Comparison of ENCODE assay signal across 1 cellular context in the genomic region with DNA sequence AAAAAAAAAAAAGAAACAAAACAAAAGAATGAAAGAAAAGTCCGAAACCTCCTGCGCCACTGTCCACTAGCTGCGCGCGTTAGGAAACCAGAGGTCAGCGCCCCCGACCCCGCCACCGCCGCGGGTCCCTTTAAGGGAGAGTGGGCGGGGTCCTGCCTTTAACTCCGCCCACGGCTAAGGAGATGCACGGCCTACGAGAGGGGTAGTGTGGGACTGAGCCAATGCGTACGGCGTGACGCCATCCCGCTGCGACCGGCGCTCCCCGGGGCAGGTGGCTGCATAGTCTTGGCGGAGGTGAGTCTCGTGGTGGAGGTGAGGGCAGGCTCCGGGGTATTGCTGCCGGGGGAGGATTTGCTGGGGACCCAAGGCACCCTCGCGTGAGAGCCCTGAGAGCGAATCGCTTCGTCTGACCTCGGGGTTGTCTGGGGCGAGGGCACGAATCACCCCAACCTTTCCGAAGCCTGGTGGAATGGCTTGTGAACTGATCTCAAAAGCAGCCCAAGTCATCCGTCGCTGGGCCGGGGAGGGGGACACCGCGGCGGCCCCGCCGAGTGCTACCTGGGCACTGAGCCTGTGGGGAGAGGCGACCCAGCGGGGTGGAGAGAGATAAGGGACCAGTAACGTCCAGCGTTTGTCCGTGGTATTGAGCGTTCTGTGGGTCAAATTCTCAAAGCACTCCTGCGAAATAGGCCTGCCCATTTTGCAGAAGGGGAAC.
A peak's percentile ranks its signal among the peaks of the same experiment; 100 is the strongest.
TF ChIP-seq lines count a peak whose summit lies in the region.

A gene (plus strand): TSS at position 241 of the 715 bp plus-strand sequence. CDS start 1,319 bp downstream, outside the sequence.

TF ChIP-seq in HepG2, 621 proteins besides CTCF, POLR2A, EP300 and RAD21 (continued from another document and continues in another):
- TF ChIP-seq KDM5A (IDR thresholded peaks at IDR 0.05; ENCODE audit: borderline replicate concordance, low read length) (peak; percentile 87), JARID2 (CRISPR knock-in tag; IDR thresholded peaks at IDR 0.05; ENCODE audit: insufficient replicate concordance) (no peak), MYC (CRISPR knock-in tag; IDR thresholded peaks at IDR 0.05; ENCODE audit: borderline replicate concordance) (peak; percentile 98), HIVEP1 (CRISPR knock-in tag; IDR thresholded peaks at IDR 0.05) (peak; percentile 77; the same call in 1 of the 2 replicates), ATF7-NPFF (CRISPR knock-in tag; IDR thresholded peaks at IDR 0.05; ENCODE audit: low read depth) (no peak; the same call in 1 of the 2 replicates), ZZZ3 (CRISPR knock-in tag; IDR thresholded peaks at IDR 0.05; ENCODE audit: borderline replicate concordance) (peak; percentile 75; the same call in 1 of the 2 replicates), ARNT (IDR thresholded peaks at IDR 0.05) (no peak), SP1 (IDR thresholded peaks at IDR 0.05) (no peak), SP1 (CRISPR knock-in tag; IDR thresholded peaks at IDR 0.05) (peak; percentile 93), NCOA2 (CRISPR knock-in tag; IDR thresholded peaks at IDR 0.05) (peak; percentile 49; the same call in 1 of the 2 replicates), KLF11 (CRISPR knock-in tag; IDR thresholded peaks at IDR 0.05) (peak; percentile 68; the same call in 1 of the 2 replicates), ZNF468 (CRISPR knock-in tag; IDR thresholded peaks at IDR 0.05) (no peak), ZNF292 (CRISPR knock-in tag; IDR thresholded peaks at IDR 0.05; ENCODE audit: borderline replicate concordance, low read depth) (0 out of 2 replicates have a peak, but pooled peaks have one; percentile 51), ZSCAN9 (CRISPR knock-in tag; IDR thresholded peaks at IDR 0.05; ENCODE audit: borderline replicate concordance) (peak; percentile 36; the same call in 1 of the 2 replicates), ZNF644 (CRISPR knock-in tag; IDR thresholded peaks at IDR 0.05; ENCODE audit: low read depth) (no peak), ZNF331 (CRISPR knock-in tag; IDR thresholded peaks at IDR 0.05) (peak; percentile 66), FIP1L1 (IDR thresholded peaks at IDR 0.05; ENCODE audit: borderline replicate concordance, insufficient read depth, low read depth, low read length) (no peak), SMAD9 (CRISPR knock-in tag; IDR thresholded peaks at IDR 0.05) (no peak), NR1H2 (CRISPR knock-in tag; IDR thresholded peaks at IDR 0.05; ENCODE audit: borderline replicate concordance, low read depth) (no peak), RXRB (CRISPR knock-in tag; IDR thresholded peaks at IDR 0.05; ENCODE audit: borderline replicate concordance) (peak; percentile 55), ZNF556 (CRISPR knock-in tag; IDR thresholded peaks at IDR 0.05; ENCODE audit: borderline replicate concordance) (peak; percentile 80; the same call in 1 of the 2 replicates), ZNF510 (CRISPR knock-in tag; IDR thresholded peaks at IDR 0.05; ENCODE audit: low read depth) (peak; percentile 81; the same call in 1 of the 2 replicates), ZNF737 (CRISPR knock-in tag; IDR thresholded peaks at IDR 0.05; ENCODE audit: borderline replicate concordance) (no peak), NR2C2 (CRISPR knock-in tag; IDR thresholded peaks at IDR 0.05; ENCODE audit: borderline replicate concordance) (peak; percentile 67), ZNF235 (CRISPR knock-in tag; IDR thresholded peaks at IDR 0.05; ENCODE audit: borderline replicate concordance) (peak; percentile 67; the same call in 1 of the 2 replicates), ZBTB7A (CRISPR knock-in tag; IDR thresholded peaks at IDR 0.05) (no peak), ZNF749 (CRISPR knock-in tag; IDR thresholded peaks at IDR 0.05; ENCODE audit: borderline replicate concordance) (no peak), ZNF572 (CRISPR knock-in tag; IDR thresholded peaks at IDR 0.05) (0 out of 2 replicates have a peak, but pooled peaks have one; percentile 5), MEF2D (CRISPR knock-in tag; IDR thresholded peaks at IDR 0.05) (peak; percentile 67; the same call in 1 of the 2 replicates), ZFP62 (CRISPR knock-in tag; IDR thresholded peaks at IDR 0.05) (no peak), STAT5B (CRISPR knock-in tag; IDR thresholded peaks at IDR 0.05) (peak; percentile 16; the same call in 1 of the 2 replicates), FOXA1 (IDR thresholded peaks at IDR 0.05) (no peak), FOXA1 (CRISPR knock-in tag; IDR thresholded peaks at IDR 0.05) (peak; percentile 26; the same call in 1 of the 2 replicates), MLLT10 (CRISPR knock-in tag; IDR thresholded peaks at IDR 0.05) (no peak), ZFX (CRISPR knock-in tag; IDR thresholded peaks at IDR 0.05; ENCODE audit: low read depth) (peak; percentile 82), SNAPC2 (CRISPR knock-in tag; IDR thresholded peaks at IDR 0.05) (peak; percentile 44; the same call in 1 of the 2 replicates), ZNF224 (CRISPR knock-in tag; IDR thresholded peaks at IDR 0.05) (0 out of 2 replicates have a peak, but pooled peaks have one; percentile 48), ERF (CRISPR knock-in tag; IDR thresholded peaks at IDR 0.05) (peak; percentile 87; the same call in 1 of the 2 replicates), HDAC2 (CRISPR knock-in tag; IDR thresholded peaks at IDR 0.05) (peak; percentile 63; the same call in 1 of the 2 replicates), JUNB (CRISPR knock-in tag; IDR thresholded peaks at IDR 0.05; ENCODE audit: borderline replicate concordance) (no peak), ZNF75D (CRISPR knock-in tag; IDR thresholded peaks at IDR 0.05; ENCODE audit: borderline replicate concordance) (no peak), ZBTB42 (CRISPR knock-in tag; IDR thresholded peaks at IDR 0.05) (0 out of 2 replicates have a peak, but pooled peaks have one; percentile 32)
- TF ChIP-seq, protein P1, sequence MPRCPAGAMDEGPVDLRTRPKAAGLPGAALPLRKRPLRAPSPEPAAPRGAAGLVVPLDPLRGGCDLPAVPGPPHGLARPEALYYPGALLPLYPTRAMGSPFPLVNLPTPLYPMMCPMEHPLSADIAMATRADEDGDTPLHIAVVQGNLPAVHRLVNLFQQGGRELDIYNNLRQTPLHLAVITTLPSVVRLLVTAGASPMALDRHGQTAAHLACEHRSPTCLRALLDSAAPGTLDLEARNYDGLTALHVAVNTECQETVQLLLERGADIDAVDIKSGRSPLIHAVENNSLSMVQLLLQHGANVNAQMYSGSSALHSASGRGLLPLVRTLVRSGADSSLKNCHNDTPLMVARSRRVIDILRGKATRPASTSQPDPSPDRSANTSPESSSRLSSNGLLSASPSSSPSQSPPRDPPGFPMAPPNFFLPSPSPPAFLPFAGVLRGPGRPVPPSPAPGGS (CRISPR knock-in tag; IDR thresholded peaks at IDR 0.05) = peak; percentile 93
- TF ChIP-seq, protein P2, sequence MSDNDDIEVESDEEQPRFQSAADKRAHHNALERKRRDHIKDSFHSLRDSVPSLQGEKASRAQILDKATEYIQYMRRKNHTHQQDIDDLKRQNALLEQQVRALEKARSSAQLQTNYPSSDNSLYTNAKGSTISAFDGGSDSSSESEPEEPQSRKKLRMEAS (IDR thresholded peaks at IDR 0.05) = peak; percentile 98
- TF ChIP-seq, protein P3, sequence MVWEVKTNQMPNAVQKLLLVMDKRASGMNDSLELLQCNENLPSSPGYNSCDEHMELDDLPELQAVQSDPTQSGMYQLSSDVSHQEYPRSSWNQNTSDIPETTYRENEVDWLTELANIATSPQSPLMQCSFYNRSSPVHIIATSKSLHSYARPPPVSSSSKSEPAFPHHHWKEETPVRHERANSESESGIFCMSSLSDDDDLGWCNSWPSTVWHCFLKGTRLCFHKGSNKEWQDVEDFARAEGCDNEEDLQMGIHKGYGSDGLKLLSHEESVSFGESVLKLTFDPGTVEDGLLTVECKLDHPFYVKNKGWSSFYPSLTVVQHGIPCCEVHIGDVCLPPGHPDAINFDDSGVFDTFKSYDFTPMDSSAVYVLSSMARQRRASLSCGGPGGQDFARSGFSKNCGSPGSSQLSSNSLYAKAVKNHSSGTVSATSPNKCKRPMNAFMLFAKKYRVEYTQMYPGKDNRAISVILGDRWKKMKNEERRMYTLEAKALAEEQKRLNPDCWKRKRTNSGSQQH (CRISPR knock-in tag; IDR thresholded peaks at IDR 0.05; ENCODE audit: low read depth) = no peak
- TF ChIP-seq, protein P4, sequence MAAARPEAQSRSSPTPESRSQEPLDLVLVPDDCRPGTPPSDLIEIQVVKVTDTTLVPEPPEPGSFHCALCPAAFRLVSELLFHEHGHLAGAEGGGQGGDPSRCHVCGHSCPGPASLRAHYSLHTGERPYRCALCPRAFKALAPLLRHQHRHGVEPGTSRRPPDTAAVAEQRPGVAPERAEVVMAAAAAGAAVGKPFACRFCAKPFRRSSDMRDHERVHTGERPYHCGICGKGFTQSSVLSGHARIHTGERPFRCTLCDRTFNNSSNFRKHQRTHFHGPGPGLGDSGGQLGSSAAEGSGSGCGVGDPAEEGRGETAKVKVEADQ (CRISPR knock-in tag; IDR thresholded peaks at IDR 0.05; ENCODE audit: borderline replicate concordance) = peak; percentile 69; the same call in 1 of the 2 replicates
- TF ChIP-seq, protein P5, sequence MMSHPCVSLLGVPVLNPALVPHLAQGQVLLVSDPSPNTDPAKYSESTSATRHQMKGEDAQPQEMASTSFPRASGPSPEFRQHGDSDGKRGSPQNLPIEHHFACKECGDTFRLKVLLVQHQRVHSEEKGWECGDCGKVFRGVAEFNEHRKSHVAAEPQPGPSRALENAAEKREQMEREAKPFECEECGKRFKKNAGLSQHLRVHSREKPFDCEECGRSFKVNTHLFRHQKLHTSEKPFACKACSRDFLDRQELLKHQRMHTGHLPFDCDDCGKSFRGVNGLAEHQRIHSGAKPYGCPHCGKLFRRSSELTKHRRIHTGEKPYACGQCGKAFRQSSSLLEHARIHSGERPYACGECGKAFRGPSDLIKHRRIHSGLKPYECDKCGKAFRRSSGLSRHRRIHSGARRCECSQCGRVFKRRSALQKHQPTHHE (CRISPR knock-in tag; IDR thresholded peaks at IDR 0.05; ENCODE audit: borderline replicate concordance) = no peak
- TF ChIP-seq, protein P6, sequence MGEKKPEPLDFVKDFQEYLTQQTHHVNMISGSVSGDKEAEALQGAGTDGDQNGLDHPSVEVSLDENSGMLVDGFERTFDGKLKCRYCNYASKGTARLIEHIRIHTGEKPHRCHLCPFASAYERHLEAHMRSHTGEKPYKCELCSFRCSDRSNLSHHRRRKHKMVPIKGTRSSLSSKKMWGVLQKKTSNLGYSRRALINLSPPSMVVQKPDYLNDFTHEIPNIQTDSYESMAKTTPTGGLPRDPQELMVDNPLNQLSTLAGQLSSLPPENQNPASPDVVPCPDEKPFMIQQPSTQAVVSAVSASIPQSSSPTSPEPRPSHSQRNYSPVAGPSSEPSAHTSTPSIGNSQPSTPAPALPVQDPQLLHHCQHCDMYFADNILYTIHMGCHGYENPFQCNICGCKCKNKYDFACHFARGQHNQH (CRISPR knock-in tag; IDR thresholded peaks at IDR 0.05) = peak; percentile 71; the same call in 1 of the 2 replicates
- TF ChIP-seq, protein P7, sequence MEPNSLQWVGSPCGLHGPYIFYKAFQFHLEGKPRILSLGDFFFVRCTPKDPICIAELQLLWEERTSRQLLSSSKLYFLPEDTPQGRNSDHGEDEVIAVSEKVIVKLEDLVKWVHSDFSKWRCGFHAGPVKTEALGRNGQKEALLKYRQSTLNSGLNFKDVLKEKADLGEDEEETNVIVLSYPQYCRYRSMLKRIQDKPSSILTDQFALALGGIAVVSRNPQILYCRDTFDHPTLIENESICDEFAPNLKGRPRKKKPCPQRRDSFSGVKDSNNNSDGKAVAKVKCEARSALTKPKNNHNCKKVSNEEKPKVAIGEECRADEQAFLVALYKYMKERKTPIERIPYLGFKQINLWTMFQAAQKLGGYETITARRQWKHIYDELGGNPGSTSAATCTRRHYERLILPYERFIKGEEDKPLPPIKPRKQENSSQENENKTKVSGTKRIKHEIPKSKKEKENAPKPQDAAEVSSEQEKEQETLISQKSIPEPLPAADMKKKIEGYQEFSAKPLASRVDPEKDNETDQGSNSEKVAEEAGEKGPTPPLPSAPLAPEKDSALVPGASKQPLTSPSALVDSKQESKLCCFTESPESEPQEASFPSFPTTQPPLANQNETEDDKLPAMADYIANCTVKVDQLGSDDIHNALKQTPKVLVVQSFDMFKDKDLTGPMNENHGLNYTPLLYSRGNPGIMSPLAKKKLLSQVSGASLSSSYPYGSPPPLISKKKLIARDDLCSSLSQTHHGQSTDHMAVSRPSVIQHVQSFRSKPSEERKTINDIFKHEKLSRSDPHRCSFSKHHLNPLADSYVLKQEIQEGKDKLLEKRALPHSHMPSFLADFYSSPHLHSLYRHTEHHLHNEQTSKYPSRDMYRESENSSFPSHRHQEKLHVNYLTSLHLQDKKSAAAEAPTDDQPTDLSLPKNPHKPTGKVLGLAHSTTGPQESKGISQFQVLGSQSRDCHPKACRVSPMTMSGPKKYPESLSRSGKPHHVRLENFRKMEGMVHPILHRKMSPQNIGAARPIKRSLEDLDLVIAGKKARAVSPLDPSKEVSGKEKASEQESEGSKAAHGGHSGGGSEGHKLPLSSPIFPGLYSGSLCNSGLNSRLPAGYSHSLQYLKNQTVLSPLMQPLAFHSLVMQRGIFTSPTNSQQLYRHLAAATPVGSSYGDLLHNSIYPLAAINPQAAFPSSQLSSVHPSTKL (CRISPR knock-in tag; IDR thresholded peaks at IDR 0.05) = peak; percentile 59
- TF ChIP-seq, protein P8, sequence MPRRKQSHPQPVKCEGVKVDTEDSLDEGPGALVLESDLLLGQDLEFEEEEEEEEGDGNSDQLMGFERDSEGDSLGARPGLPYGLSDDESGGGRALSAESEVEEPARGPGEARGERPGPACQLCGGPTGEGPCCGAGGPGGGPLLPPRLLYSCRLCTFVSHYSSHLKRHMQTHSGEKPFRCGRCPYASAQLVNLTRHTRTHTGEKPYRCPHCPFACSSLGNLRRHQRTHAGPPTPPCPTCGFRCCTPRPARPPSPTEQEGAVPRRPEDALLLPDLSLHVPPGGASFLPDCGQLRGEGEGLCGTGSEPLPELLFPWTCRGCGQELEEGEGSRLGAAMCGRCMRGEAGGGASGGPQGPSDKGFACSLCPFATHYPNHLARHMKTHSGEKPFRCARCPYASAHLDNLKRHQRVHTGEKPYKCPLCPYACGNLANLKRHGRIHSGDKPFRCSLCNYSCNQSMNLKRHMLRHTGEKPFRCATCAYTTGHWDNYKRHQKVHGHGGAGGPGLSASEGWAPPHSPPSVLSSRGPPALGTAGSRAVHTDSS (CRISPR knock-in tag; conservative IDR thresholded peaks at IDR 0.05) = no peak
- TF ChIP-seq, protein P9, sequence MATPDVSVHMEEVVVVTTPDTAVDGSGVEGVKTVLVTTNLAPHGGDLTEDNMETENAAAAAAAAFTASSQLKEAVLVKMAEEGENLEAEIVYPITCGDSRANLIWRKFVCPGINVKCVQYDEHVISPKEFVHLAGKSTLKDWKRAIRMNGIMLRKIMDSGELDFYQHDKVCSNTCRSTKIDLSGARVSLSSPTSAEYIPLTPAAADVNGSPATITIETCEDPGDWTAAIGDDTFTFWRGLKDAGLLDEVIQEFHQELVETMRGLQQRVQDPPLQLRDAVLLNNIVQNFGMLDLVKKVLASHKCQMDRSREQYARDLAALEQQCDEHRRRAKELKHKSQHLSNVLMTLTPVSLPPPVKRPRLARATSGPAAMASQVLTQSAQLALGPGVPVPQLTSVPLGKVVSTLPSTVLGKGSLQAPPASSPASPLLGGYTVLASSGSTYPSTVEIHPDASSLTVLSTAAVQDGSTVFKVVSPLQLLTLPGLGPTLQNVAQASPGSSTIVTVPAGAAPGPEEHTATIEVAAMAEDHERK (CRISPR knock-in tag; IDR thresholded peaks at IDR 0.05; ENCODE audit: low read depth) = peak; percentile 83
- TF ChIP-seq, protein P10, sequence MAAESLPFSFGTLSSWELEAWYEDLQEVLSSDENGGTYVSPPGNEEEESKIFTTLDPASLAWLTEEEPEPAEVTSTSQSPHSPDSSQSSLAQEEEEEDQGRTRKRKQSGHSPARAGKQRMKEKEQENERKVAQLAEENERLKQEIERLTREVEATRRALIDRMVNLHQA (CRISPR knock-in tag; IDR thresholded peaks at IDR 0.05) = no peak
